In genomic region chr11:94932503-94932902, GRCh38 we compare ENCODE assay signal across 20 cellular contexts. TPM values are rescaled to one million over a fixed set of nuclear protein-coding genes. Genes with fewer than 3 reads are reported as not detected.
"Had no signal": no experiment of that assay in that cellular context is flagged by ENCODE, and none has a peak within 500 bp of the region (broad histone marks: within the 10 kb centered on the region; RNA-seq: fewer than 3 reads in every experiment).

No MANE protein-coding gene starts in this region.

- H3K27ac ChIP-seq: cardiac muscle cell, neutrophil had no signal

- H3K4me3 ChIP-seq: ascending aorta, cardiac muscle cell, dorsolateral prefrontal cortex, mucosa of descending colon, tibial nerve had no signal

- DNase-seq: activated CD4-positive, alpha-beta T cell treated with anti-CD3 and anti-CD28 coated beads, Interleukin-2, amount 50 U/mL, for 4 hours; activated CD4-positive, CD25-positive, alpha-beta regulatory T cell treated with anti-CD3 and anti-CD28 coated beads, Interleukin-2, amount 50 U/mL, for 72 hours; activated naive CD4-positive, alpha-beta T cell treated with anti-CD3 and anti-CD28 coated beads for 36 hours; activated naive CD8-positive, alpha-beta T cell treated with anti-CD3 and anti-CD28 coated beads, Interleukin-2, amount 50 U/mL, for 24 hours; dorsolateral prefrontal cortex; islet precursor cell; mucosa of descending colon; naive thymus-derived CD8-positive, alpha-beta T cell; posterior cingulate gyrus; retina; stimulated activated CD4-positive, alpha-beta T cell treated with anti-CD3 and anti-CD28 coated beads, Interleukin-15, amount 100 ng/mL, for 24 hours; stimulated activated CD4-positive, alpha-beta T cell treated with anti-CD3 and anti-CD28 coated beads, Interleukin-4, amount 100 ng/mL, for 24 hours; stimulated activated naive CD4-positive, alpha-beta T cell; substantia nigra; T-cell had no signal

- H3K36me3 Mint-ChIP-seq: naive thymus-derived CD8-positive, alpha-beta T cell; T-cell had no signal

- H3K27me3 ChIP-seq: ascending aorta, cardiac muscle cell, dorsolateral prefrontal cortex, neutrophil, tibial nerve had no signal

- H3K9me3 Mint-ChIP-seq: activated naive CD4-positive, alpha-beta T cell treated with anti-CD3 and anti-CD28 coated beads for 36 hours; activated naive CD8-positive, alpha-beta T cell treated with anti-CD3 and anti-CD28 coated beads, Interleukin-2, amount 50 U/mL, for 24 hours; activated T-helper 17 cell treated with anti-CD3 and anti-CD28 coated beads, Interleukin-2, amount 50 U/mL, for 72 hours; naive thymus-derived CD8-positive, alpha-beta T cell; T-cell had no signal

- H3K4me3 Mint-ChIP-seq: activated naive CD4-positive, alpha-beta T cell treated with anti-CD3 and anti-CD28 coated beads for 36 hours; activated naive CD8-positive, alpha-beta T cell treated with anti-CD3 and anti-CD28 coated beads, Interleukin-2, amount 50 U/mL, for 24 hours; activated T-helper 17 cell treated with anti-CD3 and anti-CD28 coated beads, Interleukin-2, amount 50 U/mL, for 72 hours; naive thymus-derived CD8-positive, alpha-beta T cell had no signal

- H3K9me3 ChIP-seq: ascending aorta, mucosa of descending colon, neutrophil, tibial nerve had no signal

- H3K27me3 Mint-ChIP-seq: activated naive CD8-positive, alpha-beta T cell treated with anti-CD3 and anti-CD28 coated beads, Interleukin-2, amount 50 U/mL, for 24 hours; activated T-helper 17 cell treated with anti-CD3 and anti-CD28 coated beads, Interleukin-2, amount 50 U/mL, for 72 hours; T-cell had no signal

- H3K36me3 ChIP-seq: ascending aorta, cardiac muscle cell, neutrophil, tibial nerve had no signal

- H3K27ac Mint-ChIP-seq: activated naive CD4-positive, alpha-beta T cell treated with anti-CD3 and anti-CD28 coated beads for 36 hours; activated naive CD8-positive, alpha-beta T cell treated with anti-CD3 and anti-CD28 coated beads, Interleukin-2, amount 50 U/mL, for 24 hours; activated T-helper 17 cell treated with anti-CD3 and anti-CD28 coated beads, Interleukin-2, amount 50 U/mL, for 72 hours; naive thymus-derived CD8-positive, alpha-beta T cell had no signal

- ATAC-seq: activated naive CD8-positive, alpha-beta T cell treated with anti-CD3 and anti-CD28 coated beads, Interleukin-2, amount 50 U/mL, for 24 hours; activated T-helper 17 cell treated with anti-CD3 and anti-CD28 coated beads, Interleukin-2, amount 50 U/mL, for 72 hours; naive thymus-derived CD8-positive, alpha-beta T cell; T-cell had no signal

RNA-seq across cellular contexts. Expression of gene KDM4D, which starts 41.0 kb away (rescaled TPM):
- total RNA-seq: ascending aorta had no signal
